ENCODE assay signal across 24 cellular contexts in genomic region chr9:136474021-136474640, GRCh38. TPM values are rescaled to one million over a fixed set of nuclear protein-coding genes. Genes with fewer than 3 reads are reported as not detected.
DNase-seq lines count a peak whose midpoint lies in the region; ATAC-seq, FAIRE-seq and TF ChIP-seq lines count a peak whose summit lies in the region.
"Had no signal": no experiment of that assay in that cellular context is flagged by ENCODE, and none has a peak within 500 bp of the region (broad histone marks: within the 10 kb centered on the region; RNA-seq: fewer than 3 reads in every experiment).

No MANE protein-coding gene starts in this region.

- BruUV-seq in K562 (replicated peaks; lab: Mats Ljungman, UMichigan): no TSS peak

- WGBS in right cardiac atrium: 94% methylated on average over 27 of the region's 27 CpGs
- 95% methylated on average over 25 of the region's 27 CpGs for WGBS in K562 (ENCODE audit: insufficient coverage, low coverage, missing lambda C conversion rate)
- WGBS in neuronal stem cell (ENCODE audit: extremely low coverage in 2 of 2, insufficient read length in 2 of 2, insufficient replicate concordance in 1 of 2), 2 donors: no CpG with 5 or more reads among the region's 27 CpGs

- peak overlapping the region; percentile 21 for H2AK5ac ChIP-seq in neuronal stem cell (ENCODE audit: low read depth, low read length)

- H3K4ac ChIP-seq in neuronal stem cell (ENCODE audit: low read length): no peak overlapping the region

- peaks cover 28% of the 10 kb centered on the region for H3K79me1 ChIP-seq in neuronal stem cell (ENCODE audit: low read depth, low read length)

- no peak for ATAC-seq in right cardiac atrium
- no peak for ATAC-seq in Right ventricle myocardium superior (ENCODE audit: poor library complexity)
- no peak; the same call in 2 of the 3 replicates for ATAC-seq in K562
- ATAC-seq in HG02973 (IDR thresholded peaks at IDR 0.05; ENCODE audit: unreplicated experiment): no peak
- ATAC-seq: GM23338 had no signal

- no peak overlapping the region for H3K4me2 ChIP-seq in K562 (ENCODE audit: insufficient read depth, low read length)
- no peak overlapping the region for H3K4me2 ChIP-seq in neuronal stem cell (ENCODE audit: insufficient read depth, low read length, poor library complexity, severe bottlenecking)
- H3K4me2 ChIP-seq: GM23338 had no signal

- FAIRE-seq in K562 (lab: Jason Lieb, UNC): no peak
- FAIRE-seq: A204.1, D721Med, H54 had no signal

- intact Hi-C loops in right cardiac atrium (cut with DNase I): no loop called here
- intact Hi-C loops in Right ventricle myocardium superior (cut with DNase I): no loop called here
- intact Hi-C loops in K562 (cut with micrococcal nuclease): no loop called here

- no peak for TF ChIP-seq RAD21 in K562 (CRISPR knock-in tag; conservative IDR thresholded peaks at IDR 0.05 in 1 of 2, IDR thresholded peaks at IDR 0.05 in 1 of 2)

- H3K27me3 ChIP-seq in right cardiac atrium (ENCODE audit: control insufficient read depth, insufficient read depth): no peaks in the 10 kb centered on the region
- no peaks in the 10 kb centered on the region for H3K27me3 ChIP-seq in K562 (ENCODE audit: control insufficient read depth in 2 of 2, insufficient read depth in 2 of 2, low read length in 2 of 2)
- H3K27me3 ChIP-seq in neuronal stem cell (ENCODE audit: control insufficient read depth in 3 of 3, insufficient read depth in 3 of 3, low read depth in 1 of 3, low read length in 3 of 3): no peaks in the 10 kb centered on the region
- H3K27me3 ChIP-seq: BE2C; BLaER1 treated with 17β-estradiol and CSF1 and Interleukin-3, amounts not matched to agents 10 nM and 100 nM had no signal

- H3K9me1 ChIP-seq in K562 (ENCODE audit: control insufficient read depth, insufficient read depth, low read length): peaks cover 5% of the 10 kb centered on the region

- H3K14ac ChIP-seq in neuronal stem cell (ENCODE audit: low read length): no peak overlapping the region

- CTCF ChIA-PET in K562 (lab: Yijun Ruan, JAX; ENCODE audit: low intra/inter-chr PET ratio): no interaction called here

- H2BK120ac ChIP-seq in neuronal stem cell (ENCODE audit: low read depth, low read length): no peak overlapping the region

- no peak overlapping the region for H3K23ac ChIP-seq in neuronal stem cell (ENCODE audit: low read depth, low read length, poor library complexity)

- H4K8ac ChIP-seq in neuronal stem cell (ENCODE audit: low read depth, low read length): peak overlapping the region; percentile 6

- peak; percentile 22 for TF ChIP-seq POLR2A in GM18951 (IDR thresholded peaks at IDR 0.05; ENCODE audit: extremely low read depth, insufficient read depth, insufficient read length)
- 0 out of 2 replicates have a peak, but pooled peaks have one; percentile 35 for TF ChIP-seq POLR2A in K562 (conservative IDR thresholded peaks at IDR 0.05)

- H2AFZ ChIP-seq in K562 (ENCODE audit: low read depth, low read length) (no peak overlapping the region), neuronal stem cell (ENCODE audit: low read length) (no peak overlapping the region)
- H2AFZ ChIP-seq: GM23338 had no signal

- H3K79me2 ChIP-seq in K562 (ENCODE audit: control insufficient read depth, insufficient read depth, low read length): peaks cover 73% of the 10 kb centered on the region

- H4K91ac ChIP-seq in neuronal stem cell (ENCODE audit: low read depth, low read length, poor library complexity): no peak overlapping the region

- peaks cover 99% of the 10 kb centered on the region for H3K36me3 ChIP-seq in K562 (ENCODE audit: control insufficient read depth, insufficient read depth, low read length)
- H3K36me3 ChIP-seq in neuronal stem cell (replicated peaks in 1 of 2; ENCODE audit: control insufficient read depth in 2 of 2, insufficient read depth in 2 of 2, low read length in 2 of 2): peaks cover 77 to 100% of the 10 kb centered on the region in 2 donors

- H3K4me3 ChIP-seq in right cardiac atrium (ENCODE audit: low read length) (no peak overlapping the region), K562 (no peak overlapping the region), neuronal stem cell (ENCODE audit: low read length in 2 of 2) (no peak overlapping the region)
- H3K4me3 ChIP-seq: BLaER1 treated with 17β-estradiol and CSF1 and Interleukin-3, amounts not matched to agents 10 nM and 100 nM; GM23338; HAP-1 had no signal

- H3K9ac ChIP-seq in K562 (ENCODE audit: insufficient read depth in 1 of 2, low read depth in 2 of 2, low read length in 2 of 2): peak overlapping the region in 1 of 2 experiments; percentile 7; a peak in 1 of 4 replicates
- H3K9ac ChIP-seq in neuronal stem cell (ENCODE audit: low read depth, low read length, poor library complexity): no peak overlapping the region

- H3K9me3 ChIP-seq in right cardiac atrium (ENCODE audit: control insufficient read depth, low read length) (no peaks in the 10 kb centered on the region), K562 (replicated peaks; ENCODE audit: control insufficient read depth, insufficient read depth, low read depth, low read length) (no peaks in the 10 kb centered on the region), neuronal stem cell (replicated peaks in 1 of 2; ENCODE audit: control insufficient read depth in 2 of 2, insufficient read depth in 1 of 2, low read depth in 1 of 2, low read length in 2 of 2) (no peaks in the 10 kb centered on the region)
- H3K9me3 ChIP-seq: BE2C; BLaER1 treated with 17β-estradiol and CSF1 and Interleukin-3, amounts not matched to agents 10 nM and 100 nM; HAP-1 had no signal

- peaks cover 52% of the 10 kb centered on the region for H4K20me1 ChIP-seq in K562 (replicated peaks; ENCODE audit: control insufficient read depth, insufficient read depth, low read length)

- DNase-seq in right cardiac atrium: peak in 2 of 3 donors; percentile 21 to 39
- DNase-seq in Right ventricle myocardium superior: no peak
- no peak for DNase-seq in K562 (ENCODE audit: extremely low read depth in 1 of 4, low spot score in 3 of 4)
- no peak for DNase-seq in neuronal stem cell (ENCODE audit: low spot score)
- DNase-seq in AG08395 (ENCODE audit: low spot score): no peak
- no peak for DNase-seq in activated CD4-positive, alpha-beta T cell treated with anti-CD3 and anti-CD28 coated beads, Interleukin-2, amount 50 U/mL, for 1 hour
- DNase-seq: AML-193; BE2C; CD4-positive, alpha-beta T cell; CD8-positive, alpha-beta memory T cell; DMS 273 treated with DMSO at 0.1 percent for 48 hours; DMS79; EL; GDM1; HFFc6 had no signal

- TF ChIP-seq EP300 in K562 (IDR thresholded peaks at IDR 0.05; ENCODE audit: low read length): no peak

- H3K27ac ChIP-seq in right cardiac atrium (ENCODE audit: low read length): no peak overlapping the region
- H3K27ac ChIP-seq in K562 (ENCODE audit: extremely low read depth, low read depth, low read length): no peak overlapping the region
- H3K27ac ChIP-seq in neuronal stem cell (replicated peaks; ENCODE audit: low read length): no peak overlapping the region
- H3K27ac ChIP-seq: 22Rv1; BLaER1 treated with 17β-estradiol and CSF1 and Interleukin-3, amounts not matched to agents 10 nM and 100 nM had no signal

- TF ChIP-seq CTCF in K562 (IDR thresholded peaks at IDR 0.05 in 2 of 3, conservative IDR thresholded peaks at IDR 0.05 in 1 of 3; ENCODE audit: insufficient read depth in 2 of 3, low read depth in 1 of 3, low read length in 3 of 3): no peak

- H2BK15ac ChIP-seq in neuronal stem cell (ENCODE audit: low read length): no peak overlapping the region

- H3K4me1 ChIP-seq in right cardiac atrium (ENCODE audit: control insufficient read depth, insufficient read depth, low read length) (no peaks in the 10 kb centered on the region), K562 (replicated peaks in 1 of 2; ENCODE audit: control insufficient read depth in 2 of 2, insufficient read depth in 2 of 2, low read length in 2 of 2) (peaks cover 0 to 23% of the 10 kb centered on the region in 2 experiments; a peak in 3 of 5 replicates), neuronal stem cell (ENCODE audit: control insufficient read depth in 2 of 2, insufficient read depth in 1 of 2, low read depth in 1 of 2, low read length in 2 of 2) (no peaks in the 10 kb centered on the region)
- H3K4me1 ChIP-seq: BE2C, HAP-1 had no signal

- no peak overlapping the region for H2BK12ac ChIP-seq in neuronal stem cell (ENCODE audit: low read length)

- H2BK5ac ChIP-seq in neuronal stem cell (ENCODE audit: low read length): no peak overlapping the region

- POLR2A ChIA-PET in K562 (lab: Yijun Ruan, JAX): interaction anchor here (0.6 to 3.0 kb wide), 8 partner anchors 9 to 172 kb away, joined by 3 to 8 read pairs (median 4); no protein-coding TSS in a partner anchor

- no peak overlapping the region for H3K18ac ChIP-seq in neuronal stem cell (ENCODE audit: low read length)

- in situ Hi-C loops in GM18951 (cut with MboI; ENCODE audit: low sequenced_read_pairs, unreplicated experiment): no loop called here
- in situ Hi-C loops in K562 (cut with MboI): no loop called here

RNA-seq across cellular contexts. Expression of gene SEC16A, which starts 8.7 kb away (rescaled TPM):
- 10 to 100 TPM; 24.2 to 35.3 (median 28.6) TPM for total RNA-seq in right cardiac atrium
- polyA plus RNA-seq in right cardiac atrium: 23.1 TPM
- 21.4 TPM for total RNA-seq in Right ventricle myocardium superior
- 131 and 191 TPM in 2 replicates for total RNA-seq in K562 (2011; cell fraction: chromatin; rRNA removed; ENCODE audit: low replicate concordance)
- total RNA-seq in K562 (2011; cell fraction: nucleolus; rRNA removed): 87.9 and 99.6 TPM in 2 replicates
- 87.4 and 93.4 TPM in 2 replicates for total RNA-seq in K562 (2011; cell fraction: nucleoplasm; rRNA removed)
- 17.1 and 20.1 TPM in 2 replicates for total RNA-seq in K562 (2014; rRNA removed)
- total RNA-seq in K562 (2014; rRNA removed; fragmentation: Illumina TruSeq; extraction: Trizol): 9.1 and 9.3 TPM in 2 replicates
- total RNA-seq in K562 (2015; rRNA removed; fragmentation: Illumina TruSeq; extraction: Trizol): 8.7 and 11.1 TPM in 2 replicates
- 56.1 and 62.8 TPM in 2 replicates for total RNA-seq in K562 (2021)
- polyA plus RNA-seq in K562 (2011; rRNA removed): 14.0 and 25.1 TPM in 2 replicates
- polyA plus RNA-seq in K562 (2011; cell fraction: cytosol; rRNA removed): 14.1 and 19.3 TPM in 2 replicates
- 83.4 and 92.4 TPM in 2 replicates for polyA plus RNA-seq in K562 (2011; cell fraction: nucleus; rRNA removed)
- 40.9 and 50.7 TPM in 2 replicates for polyA plus RNA-seq in K562 (2012)
- polyA plus RNA-seq in K562 (2014; fragmentation: Illumina TruSeq; extraction: Trizol): 44.6 and 47.6 TPM in 2 replicates
- polyA plus RNA-seq in K562 (2014; fragmentation: Nextera tagmentation; extraction: Ambion mirVana): 10 to 100 TPM in 1 of 2 experiments, 1 to 10 TPM in 1; 8.3 to 12.0 TPM
- polyA plus RNA-seq in K562 (2014; rRNA removed): 30.9 and 32.2 TPM in 2 replicates
- 9.3 and 13.0 TPM in 2 replicates for polyA minus RNA-seq in K562 (2011; rRNA and poly(A)+ RNA removed)
- polyA minus RNA-seq in K562 (2011; cell fraction: cytosol; rRNA and poly(A)+ RNA removed): 32.1 and 45.6 TPM in 2 replicates
- 19.7 and 31.5 TPM in 2 replicates for polyA minus RNA-seq in K562 (2011; cell fraction: nucleus; rRNA and poly(A)+ RNA removed)
- 14.7 TPM for polyA plus RNA-seq in neuronal stem cell (2013, experiment 1 of 2)
- polyA plus RNA-seq in neuronal stem cell (2013, experiment 2 of 2): 15.9 TPM

RNA-seq across cellular contexts. Expression of gene INPP5E, which starts 34.5 kb away (rescaled TPM):
- total RNA-seq in right cardiac atrium: 10 to 100 TPM in 1 of 4 donors, 1 to 10 TPM in 3; 8.8 to 12.3 (median 9.2) TPM
- polyA plus RNA-seq in right cardiac atrium: 7.7 TPM
- 10.5 TPM for total RNA-seq in Right ventricle myocardium superior
- 37.0 and 74.1 TPM in 2 replicates for total RNA-seq in K562 (2011; cell fraction: chromatin; rRNA removed; ENCODE audit: low replicate concordance)
- 37.7 and 43.0 TPM in 2 replicates for total RNA-seq in K562 (2011; cell fraction: nucleolus; rRNA removed)
- 29.3 and 32.3 TPM in 2 replicates for total RNA-seq in K562 (2011; cell fraction: nucleoplasm; rRNA removed)
- total RNA-seq in K562 (2014; rRNA removed): 8.8 and 11.1 TPM in 2 replicates
- 2.5 and 2.9 TPM in 2 replicates for total RNA-seq in K562 (2014; rRNA removed; fragmentation: Illumina TruSeq; extraction: Trizol)
- 5.4 and 5.7 TPM in 2 replicates for total RNA-seq in K562 (2015; rRNA removed; fragmentation: Illumina TruSeq; extraction: Trizol)
- 16.3 and 17.4 TPM in 2 replicates for total RNA-seq in K562 (2021)
- 4.4 and 6.8 TPM in 2 replicates for polyA plus RNA-seq in K562 (2011; rRNA removed)
- 4.8 and 9.1 TPM in 2 replicates for polyA plus RNA-seq in K562 (2011; cell fraction: cytosol; rRNA removed)
- 52.4 and 74.6 TPM in 2 replicates for polyA plus RNA-seq in K562 (2011; cell fraction: nucleus; rRNA removed)
- polyA plus RNA-seq in K562 (2012): 9.4 and 14.3 TPM in 2 replicates
- 4.9 and 8.4 TPM in 2 replicates for polyA plus RNA-seq in K562 (2014; fragmentation: Illumina TruSeq; extraction: Trizol)
- under 1 TPM; 0.38 to 0.56 TPM for polyA plus RNA-seq in K562 (2014; fragmentation: Nextera tagmentation; extraction: Ambion mirVana)
- polyA plus RNA-seq in K562 (2014; rRNA removed): 14.1 and 15.1 TPM in 2 replicates
- 1.9 and 2.4 TPM in 2 replicates for polyA minus RNA-seq in K562 (2011; rRNA and poly(A)+ RNA removed)
- polyA minus RNA-seq in K562 (2011; cell fraction: cytosol; rRNA and poly(A)+ RNA removed): 3.7 and 3.8 TPM in 2 replicates
- 10.7 and 12.0 TPM in 2 replicates for polyA minus RNA-seq in K562 (2011; cell fraction: nucleus; rRNA and poly(A)+ RNA removed)
- polyA plus RNA-seq in neuronal stem cell (2013, experiment 1 of 2): 17.9 TPM
- 17.2 TPM for polyA plus RNA-seq in neuronal stem cell (2013, experiment 2 of 2)

Comparison
In these comparisons a context has a peak if more than half of its experiments do, and no peak if none do; other contexts are left out.
1. DNase-seq: peak in right cardiac atrium (2 of 3); none in Right ventricle myocardium superior (single experiment), K562 (0 of 4), neuronal stem cell (single experiment), AG08395 (single experiment) and activated CD4-positive, alpha-beta T cell treated with anti-CD3 and anti-CD28 coated beads, Interleukin-2, amount 50 U/mL, for 1 hour (single experiment).